1 cellular context compared by ENCODE assay signal in genomic region chr6:1502041-1502440, GRCh38.
TF ChIP-seq lines count a peak whose summit lies in the region.

No MANE protein-coding gene starts in this region.

TF ChIP-seq in HepG2, 621 proteins besides CTCF, POLR2A, EP300 and RAD21 (continued from another document):
- TF ChIP-seq ZNF383 (CRISPR knock-in tag; IDR thresholded peaks at IDR 0.05; ENCODE audit: borderline replicate concordance) = no peak
